In the genomic region with DNA sequence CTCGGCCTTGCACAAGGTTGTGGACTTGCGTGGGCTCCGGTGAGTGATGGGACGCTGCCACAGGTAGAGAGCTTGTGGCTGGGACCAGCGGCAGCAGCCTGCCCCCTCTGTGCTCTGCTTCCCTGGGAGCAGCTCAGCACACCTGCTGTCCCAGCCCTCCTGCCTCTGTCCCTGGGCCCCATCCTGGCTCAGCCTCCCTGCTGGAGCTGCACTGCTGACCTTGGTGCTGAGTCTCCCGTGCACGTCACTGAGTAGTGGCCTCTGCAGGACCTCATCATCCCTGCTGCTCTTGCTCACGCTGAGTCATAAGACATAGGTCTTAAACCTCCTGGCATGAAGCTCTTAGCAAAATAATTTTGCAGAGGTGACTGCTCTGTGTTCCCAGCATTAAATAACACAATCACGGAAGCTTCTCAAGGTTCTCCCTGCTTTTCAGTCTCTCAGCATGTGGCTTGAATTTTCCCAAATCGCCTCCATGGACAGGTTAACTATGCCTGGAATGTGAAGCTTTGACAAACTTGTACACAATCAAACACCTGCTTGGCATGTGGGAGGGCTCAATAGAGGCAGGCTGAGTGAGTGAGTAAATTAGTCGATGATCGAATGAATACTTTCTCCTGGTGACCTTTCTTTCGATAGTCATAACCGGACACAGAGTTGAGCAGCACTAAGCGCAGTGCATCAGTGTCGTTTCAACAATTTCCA, we compare ENCODE assay signal across 14 cellular contexts.
A peak's percentile ranks its signal among the peaks of the same experiment; 100 is the strongest.
DNase-seq lines count a peak whose midpoint lies in the region; ATAC-seq, FAIRE-seq and TF ChIP-seq lines count a peak whose summit lies in the region.
"Had no signal": no experiment of that assay in that cellular context is flagged by ENCODE, and none has a peak within 500 bp of the region (broad histone marks: within the 10 kb centered on the region; RNA-seq: fewer than 3 reads in every experiment).

No MANE protein-coding gene starts in this region.

- H3K79me1 ChIP-seq in trophoblast cell (ENCODE audit: low read length) = no peaks in the 10 kb centered on the region

- H3K36me3 ChIP-seq in SJCRH30 = no peaks in the 10 kb centered on the region
- H3K36me3 ChIP-seq in trophoblast cell (ENCODE audit: control insufficient read depth in 1 of 2, insufficient read depth in 2 of 2, low read length in 2 of 2) = no peaks in the 10 kb centered on the region
- no peaks in the 10 kb centered on the region for H3K36me3 ChIP-seq in Peyer's patch

- no peaks in the 10 kb centered on the region for H3K9me3 ChIP-seq in SJCRH30 (replicated peaks)
- no peaks in the 10 kb centered on the region for H3K9me3 ChIP-seq in trophoblast cell (ENCODE audit: insufficient read depth, low read depth, low read length)
- no peaks in the 10 kb centered on the region for H3K9me3 ChIP-seq in Peyer's patch

- TF ChIP-seq CTCF in fibroblast of pulmonary artery (IDR thresholded peaks at IDR 0.05; ENCODE audit: low read length, missing control alignments) (no peak), Peyer's patch (IDR thresholded peaks at IDR 0.05) (no peak)

- H4K91ac ChIP-seq in trophoblast cell (ENCODE audit: low read depth, low read length) = no peak overlapping the region

- no peak overlapping the region for H3K23ac ChIP-seq in trophoblast cell (ENCODE audit: low read length)

- WGBS in trophoblast cell (ENCODE audit: extremely low coverage, insufficient coverage, insufficient read length) = no CpG with 5 or more reads among the region's 16 CpGs

- H4K12ac ChIP-seq in trophoblast cell (ENCODE audit: low read depth, low read length) = no peak overlapping the region

- no peak overlapping the region for H3K4me2 ChIP-seq in trophoblast cell (ENCODE audit: low read length)

- H3K79me2 ChIP-seq in trophoblast cell (ENCODE audit: control insufficient read depth, insufficient read depth, low read length, poor library complexity) = no peaks in the 10 kb centered on the region

- no peak overlapping the region for H3K9ac ChIP-seq in trophoblast cell (ENCODE audit: low read length)

- no peak overlapping the region for H2BK5ac ChIP-seq in trophoblast cell (ENCODE audit: low read depth, low read length, poor library complexity)

- no peak for ATAC-seq in GM18519 (IDR thresholded peaks at IDR 0.05; ENCODE audit: low FRiP score, unreplicated experiment)
- ATAC-seq in GM19023 (IDR thresholded peaks at IDR 0.05; ENCODE audit: unreplicated experiment) = no peak
- ATAC-seq: activated CD4-positive, CD25-positive, alpha-beta regulatory T cell treated with anti-CD3 and anti-CD28 coated beads, Interleukin-2, amount 50 U/mL, for 24 hours; naive thymus-derived CD8-positive, alpha-beta T cell had no signal

- H3K27ac ChIP-seq in SJCRH30 (no peak overlapping the region), trophoblast cell (ENCODE audit: low read depth, low read length) (no peak overlapping the region), Peyer's patch (no peak overlapping the region)

- H3K4me1 ChIP-seq in SJCRH30 = 0 out of 2 replicates have a peak, but pooled peaks cover 3% of the 10 kb centered on the region
- no peaks in the 10 kb centered on the region for H3K4me1 ChIP-seq in trophoblast cell (ENCODE audit: control insufficient read depth in 1 of 2, insufficient read depth in 2 of 2, low read length in 2 of 2)
- no peaks in the 10 kb centered on the region for H3K4me1 ChIP-seq in Peyer's patch

- no peak for TF ChIP-seq POLR2A in GM12892 (IDR thresholded peaks at IDR 0.05; ENCODE audit: low read depth, low read length)
- TF ChIP-seq POLR2A in Peyer's patch (IDR thresholded peaks at IDR 0.05) = no peak

- no peak overlapping the region for H2AK5ac ChIP-seq in trophoblast cell (ENCODE audit: low read length)

- no peak overlapping the region for H2BK120ac ChIP-seq in trophoblast cell (ENCODE audit: insufficient read depth, low read length, poor library complexity)

- H3K27me3 ChIP-seq in SJCRH30 (no peaks in the 10 kb centered on the region), trophoblast cell (ENCODE audit: insufficient read depth, low read length) (no peaks in the 10 kb centered on the region), Peyer's patch (no peaks in the 10 kb centered on the region)

- no peak overlapping the region for H3K14ac ChIP-seq in trophoblast cell (ENCODE audit: low read length)

- H2BK12ac ChIP-seq in trophoblast cell (ENCODE audit: low read length) = no peak overlapping the region

- no peak overlapping the region for H3K4me3 ChIP-seq in SJCRH30
- no peak overlapping the region for H3K4me3 ChIP-seq in fibroblast of pulmonary artery (replicated peaks; ENCODE audit: low read depth, low read length)
- no peak overlapping the region for H3K4me3 ChIP-seq in trophoblast cell (ENCODE audit: low read depth, low read length)
- no peak overlapping the region for H3K4me3 ChIP-seq in Peyer's patch

- no peak for FAIRE-seq in GM12892 (lab: Jason Lieb, UNC)

- no peak overlapping the region for H3K4ac ChIP-seq in trophoblast cell (ENCODE audit: low read depth, low read length)

- no peak overlapping the region for H2AFZ ChIP-seq in trophoblast cell (ENCODE audit: insufficient read depth, low read length, poor library complexity)

- DNase-seq in H4 (ENCODE audit: low spot score) (peak; percentile 66), SJCRH30 (peak; percentile 29 to 31), fibroblast of pulmonary artery (ENCODE audit: low read depth) (peak; percentile 3), trophoblast cell (peak; percentile 8 to 14), GM12892 (ENCODE audit: insufficient read length) (no peak), Peyer's patch (no peak)
- DNase-seq: activated T-cell treated with anti-CD3 and anti-CD28 coated beads, Interleukin-2, amount 50 U/mL, for 24 hours; CD4-positive, alpha-beta memory T cell; naive thymus-derived CD8-positive, alpha-beta T cell; NCI-H524; stimulated activated CD4-positive, alpha-beta T cell treated with anti-CD3 and anti-CD28 coated beads, Interleukin-15, amount 100 ng/mL, for 24 hours had no signal

- no peak overlapping the region for H3K18ac ChIP-seq in trophoblast cell (ENCODE audit: low read length)

- H4K8ac ChIP-seq in trophoblast cell (ENCODE audit: low read depth, low read length) = no peak overlapping the region

Comparison
In these comparisons a context has a peak if more than half of its experiments do, and no peak if none do; other contexts are left out.
1. DNase-seq: peak in H4 (single experiment), SJCRH30 (2 of 2), fibroblast of pulmonary artery (single experiment) and trophoblast cell (2 of 2); none in GM12892 (single experiment) and Peyer's patch (0 of 3).